In the genomic region with DNA sequence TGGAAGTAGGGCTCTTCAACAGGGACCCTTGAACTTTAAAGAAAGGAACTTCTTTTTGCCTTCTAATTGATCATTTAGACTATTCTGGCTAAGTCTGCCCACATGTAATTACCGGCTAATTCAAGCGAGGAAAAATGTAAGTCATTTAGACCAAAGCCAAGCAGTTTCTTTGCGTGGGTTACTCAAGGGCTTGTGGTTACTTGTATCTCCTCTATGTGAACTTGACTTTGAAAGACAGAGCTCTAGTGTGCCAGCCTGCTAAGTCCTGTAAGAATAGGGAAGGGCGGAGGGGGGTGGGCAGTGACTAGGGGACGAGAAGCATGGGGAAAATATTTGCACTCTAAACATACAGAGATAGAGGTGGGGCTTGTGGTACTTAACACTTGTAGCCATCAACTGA, we compare ENCODE assay signal across 17 cellular contexts.
"Had no signal": no experiment of that assay in that cellular context is flagged by ENCODE, and none has a peak within 500 bp of the region (broad histone marks: within the 10 kb centered on the region; RNA-seq: fewer than 3 reads in every experiment).

No MANE protein-coding gene starts in this region.

- DNase-seq: activated CD4-positive, alpha-beta T cell treated with anti-CD3 and anti-CD28 coated beads for 48 hours; activated CD8-positive, alpha-beta T cell treated with anti-CD3 and anti-CD28 coated beads for 36 hours; activated gamma-delta T cell treated with Interleukin-2 at 50 U/mL for 16 hours; activated T-cell treated with anti-CD3 and anti-CD28 coated beads, Interleukin-2, amount 50 U/mL, for 4 hours; anterior cingulate cortex; hippocampal formation; kidney; left lung; nephron progenitor cell; occipital lobe; stimulated activated CD4-positive, alpha-beta T cell treated with anti-CD3 and anti-CD28 coated beads, Interleukin-1b, Interleukin-23, amount 100 ng/mL, for 48 hours; stomach; T-helper 2 cell; upper lobe of right lung had no signal

- ATAC-seq: activated CD8-positive, alpha-beta T cell treated with anti-CD3 and anti-CD28 coated beads for 36 hours; activated T-cell treated with anti-CD3 and anti-CD28 coated beads, Interleukin-2, amount 50 U/mL, for 4 hours; left lung; upper lobe of right lung; WTC11 had no signal

- H3K4me3 ChIP-seq: left lung, prostate gland, stomach, thoracic aorta, upper lobe of right lung had no signal
